Comparison of ENCODE assay signal across 36 cellular contexts in genomic region chr1:22236900-22237299, GRCh38.
"Had no signal": no experiment of that assay in that cellular context is flagged by ENCODE, and none has a peak within 500 bp of the region (broad histone marks: within the 10 kb centered on the region; RNA-seq: fewer than 3 reads in every experiment).

No MANE protein-coding gene starts in this region.

- H2AFZ ChIP-seq: parathyroid adenoma had no signal

- DNase-seq: colonic mucosa; effector CD8-positive, alpha-beta T cell; endodermal cell; foreskin melanocyte; glutamatergic neuron; heart right ventricle; hypothalamus; immature natural killer cell; islet precursor cell; kidney glomerular epithelial cell; left colon; left ventricle myocardium superior; mucosa of descending colon; naive B cell; stimulated activated CD4-positive, alpha-beta T cell treated with anti-CD3 and anti-CD28 coated beads, Interleukin-2, amount 100 ng/mL, for 24 hours; stimulated activated CD4-positive, alpha-beta T cell treated with anti-CD3 and anti-CD28 coated beads, Interleukin-4, amount 100 ng/mL, for 24 hours; stimulated activated naive CD8-positive, alpha-beta T cell treated with anti-CD3 and anti-CD28 coated beads, Interleukin-15, Interleukin-2, amounts not matched to agents 100 U/mL and 50 U/mL, for 24 hours; uterus had no signal

- H3K36me3 Mint-ChIP-seq: immature natural killer cell; memory B cell; mesothelial cell of epicardium; naive B cell; natural killer cell treated with Interleukin-12 subunit alpha and Interleukin-12 subunit beta and Interleukin-15 and Interleukin-18, amount 100 ng/mL, for 72 hours; stimulated activated effector memory CD8-positive, alpha-beta T cell treated with anti-CD3 and anti-CD28 coated beads, Interleukin-12 subunit alpha, Interleukin-12 subunit beta, amount 100 ng/mL, for 72 hours had no signal

- H3K79me2 ChIP-seq: parathyroid adenoma had no signal

- H3K36me3 ChIP-seq: colonic mucosa, esophagus muscularis mucosa, heart right ventricle, neutrophil, right atrium auricular region, thoracic aorta, tibial nerve, upper lobe of left lung, uterus had no signal

- H3K9me3 ChIP-seq: colonic mucosa, esophagus muscularis mucosa, heart right ventricle, mucosa of descending colon, neutrophil, right atrium auricular region, thoracic aorta, tibial nerve, upper lobe of left lung, uterus had no signal

- H3K4me1 ChIP-seq: colonic mucosa, esophagus muscularis mucosa, heart right ventricle, parathyroid adenoma, right atrium auricular region, tibial nerve, uterus had no signal

- H3K4me3 Mint-ChIP-seq: dendritic cell treated with granulocyte-macrophage colony-stimulating factor and Interleukin-4, amounts not matched to agents 40 ng/mL and 50 ng/mL, for 4 days; endodermal cell; immature natural killer cell; memory B cell; mesothelial cell of epicardium; naive B cell; natural killer cell treated with Interleukin-12 subunit alpha and Interleukin-12 subunit beta and Interleukin-15 and Interleukin-18, amount 100 ng/mL, for 72 hours; neural crest cell; stimulated activated effector memory CD8-positive, alpha-beta T cell treated with anti-CD3 and anti-CD28 coated beads, Interleukin-12 subunit alpha, Interleukin-12 subunit beta, amount 100 ng/mL, for 72 hours had no signal

- H3K27ac Mint-ChIP-seq: dendritic cell treated with granulocyte-macrophage colony-stimulating factor and Interleukin-4, amounts not matched to agents 40 ng/mL and 50 ng/mL, for 4 days; endodermal cell; immature natural killer cell; memory B cell; mesothelial cell of epicardium; naive B cell; natural killer cell treated with Interleukin-12 subunit alpha and Interleukin-12 subunit beta and Interleukin-15 and Interleukin-18, amount 100 ng/mL, for 72 hours; progenitor cell of endocrine pancreas; stimulated activated effector memory CD8-positive, alpha-beta T cell treated with anti-CD3 and anti-CD28 coated beads, Interleukin-12 subunit alpha, Interleukin-12 subunit beta, amount 100 ng/mL, for 72 hours had no signal

- ATAC-seq: heart right ventricle; left colon; left ventricle myocardium superior; mucosa of descending colon; natural killer cell treated with Interleukin-12 subunit alpha and Interleukin-12 subunit beta and Interleukin-15 and Interleukin-18, amount 100 ng/mL, for 72 hours; sciatic nerve; stimulated activated effector memory CD8-positive, alpha-beta T cell treated with anti-CD3 and anti-CD28 coated beads, Interleukin-12 subunit alpha, Interleukin-12 subunit beta, amount 100 ng/mL, for 72 hours; stimulated activated naive CD8-positive, alpha-beta T cell treated with anti-CD3 and anti-CD28 coated beads, Interleukin-15, Interleukin-2, amounts not matched to agents 100 U/mL and 50 U/mL, for 24 hours had no signal

- H3K27me3 ChIP-seq: colonic mucosa, right atrium auricular region, uterus had no signal

- H3K4me3 ChIP-seq: colonic mucosa, esophagus muscularis mucosa, heart right ventricle, lung, mucosa of descending colon, right atrium auricular region, smooth muscle cell, thoracic aorta, tibial nerve, upper lobe of left lung, uterus had no signal

- H3K4me2 ChIP-seq: smooth muscle cell had no signal

- H3K9ac ChIP-seq: parathyroid adenoma had no signal

- H3K27ac ChIP-seq: colonic mucosa, epithelial cell of prostate, esophagus muscularis mucosa, heart right ventricle, neutrophil, parathyroid adenoma, right atrium auricular region, thoracic aorta, tibial nerve, uterus had no signal

- H3K4me1 Mint-ChIP-seq: immature natural killer cell; memory B cell; naive B cell; neural crest cell; stimulated activated effector memory CD8-positive, alpha-beta T cell treated with anti-CD3 and anti-CD28 coated beads, Interleukin-12 subunit alpha, Interleukin-12 subunit beta, amount 100 ng/mL, for 72 hours had no signal

- H3K9me3 Mint-ChIP-seq: dendritic cell treated with granulocyte-macrophage colony-stimulating factor and Interleukin-4, amounts not matched to agents 40 ng/mL and 50 ng/mL, for 4 days; endodermal cell; immature natural killer cell; memory B cell; mesothelial cell of epicardium; naive B cell; natural killer cell treated with Interleukin-12 subunit alpha and Interleukin-12 subunit beta and Interleukin-15 and Interleukin-18, amount 100 ng/mL, for 72 hours; neural crest cell; stimulated activated effector memory CD8-positive, alpha-beta T cell treated with anti-CD3 and anti-CD28 coated beads, Interleukin-12 subunit alpha, Interleukin-12 subunit beta, amount 100 ng/mL, for 72 hours had no signal
